ENCODE assay signal across 17 cellular contexts in genomic region chr2:161681043-161681442, GRCh38. TPM values are rescaled to one million over a fixed set of nuclear protein-coding genes. Genes with fewer than 3 reads are reported as not detected.
DNase-seq lines count a peak whose midpoint lies in the region; ATAC-seq, FAIRE-seq and TF ChIP-seq lines count a peak whose summit lies in the region.
"Had no signal": no experiment of that assay in that cellular context is flagged by ENCODE, and none has a peak within 500 bp of the region (broad histone marks: within the 10 kb centered on the region; RNA-seq: fewer than 3 reads in every experiment).

No MANE protein-coding gene starts in this region.

- H3K27me3 ChIP-seq in bronchial epithelial cell (ENCODE audit: control insufficient read depth, insufficient read depth, low read length) (no peaks in the 10 kb centered on the region), SJCRH30 (no peaks in the 10 kb centered on the region), gastrocnemius medialis (no peaks in the 10 kb centered on the region)
- H3K27me3 ChIP-seq: BE2C, thyroid gland had no signal

- H3K27ac ChIP-seq in SJCRH30 (no peak overlapping the region), gastrocnemius medialis (no peak overlapping the region)
- H3K27ac ChIP-seq: thyroid gland had no signal

- no peaks in the 10 kb centered on the region for H3K36me3 Mint-ChIP-seq in effector memory CD8-positive, alpha-beta T cell (ENCODE audit: insufficient read depth)

- H3K4me1 Mint-ChIP-seq in effector memory CD8-positive, alpha-beta T cell (ENCODE audit: low read depth in 2 of 2): peaks cover 0 to 5% of the 10 kb centered on the region in 2 donors
- H3K4me1 Mint-ChIP-seq: activated CD4-positive, alpha-beta T cell treated with anti-CD3 and anti-CD28 coated beads, Interleukin-2, amount 10 ng/mL, durations not matched to agents 7 days and 5 days had no signal

- TF ChIP-seq POLR2A in gastrocnemius medialis (IDR thresholded peaks at IDR 0.05): no peak

- FAIRE-seq in bronchial epithelial cell (lab: Jason Lieb, UNC): no peak

- TF ChIP-seq CTCF in bronchial epithelial cell (IDR thresholded peaks at IDR 0.05; ENCODE audit: insufficient read depth, low read length, severe bottlenecking): no peak
- no peak for TF ChIP-seq CTCF in gastrocnemius medialis (IDR thresholded peaks at IDR 0.05 in 4 of 5, conservative IDR thresholded peaks at IDR 0.05 in 1 of 5)

- no peak overlapping the region for H3K4me3 Mint-ChIP-seq in effector memory CD8-positive, alpha-beta T cell
- H3K4me3 Mint-ChIP-seq: activated CD4-positive, alpha-beta T cell treated with anti-CD3 and anti-CD28 coated beads, Interleukin-2, amount 10 ng/mL, durations not matched to agents 7 days and 5 days; activated T-cell treated with anti-CD3 and anti-CD28 coated beads, Interleukin-2, amount 50 U/mL, for 24 hours; dendritic cell treated with granulocyte-macrophage colony-stimulating factor and Interleukin-4, amounts not matched to agents 40 ng/mL and 50 ng/mL, for 4 days had no signal

- no peaks in the 10 kb centered on the region for H3K4me1 ChIP-seq in SJCRH30
- no peaks in the 10 kb centered on the region for H3K4me1 ChIP-seq in gastrocnemius medialis
- H3K4me1 ChIP-seq: BE2C, thyroid gland had no signal

- DNase-seq in Caki2 (ENCODE audit: low read depth) (peak; percentile 7), M059J (ENCODE audit: low read depth) (peak; percentile 49), bronchial epithelial cell (ENCODE audit: low read depth) (peak; percentile 93), kidney glomerular epithelial cell (lab: John Stamatoyannopoulos, UW) (peak; percentile 4), SIG-M5 (lab: John Stamatoyannopoulos, UW) (no peak), SJCRH30 (no peak), gastrocnemius medialis (no peak)
- no peak for DNase-seq in effector memory CD8-positive, alpha-beta T cell
- DNase-seq: activated CD4-positive, alpha-beta T cell treated with anti-CD3 and anti-CD28 coated beads, Interleukin-2, amount 10 ng/mL, durations not matched to agents 7 days and 5 days; activated T-cell treated with anti-CD3 and anti-CD28 coated beads, Interleukin-2, amount 50 U/mL, for 24 hours; BE2C; IMR-90; left cardiac atrium; NCI-H526; posterior cingulate gyrus; thyroid gland had no signal

- H3K4me3 ChIP-seq in bronchial epithelial cell (ENCODE audit: low read depth, low read length): no peak overlapping the region
- H3K4me3 ChIP-seq in SJCRH30: no peak overlapping the region
- H3K4me3 ChIP-seq in gastrocnemius medialis: no peak overlapping the region
- H3K4me3 ChIP-seq: thyroid gland had no signal

- H3K9me3 ChIP-seq in SJCRH30 (replicated peaks) (no peaks in the 10 kb centered on the region), gastrocnemius medialis (no peaks in the 10 kb centered on the region)
- H3K9me3 ChIP-seq: BE2C, thyroid gland had no signal

- H3K36me3 ChIP-seq in bronchial epithelial cell (ENCODE audit: control insufficient read depth, insufficient read depth, low read length) (no peaks in the 10 kb centered on the region), SJCRH30 (no peaks in the 10 kb centered on the region), gastrocnemius medialis (no peaks in the 10 kb centered on the region)
- H3K36me3 ChIP-seq: BE2C, thyroid gland had no signal

- H3K27me3 Mint-ChIP-seq in effector memory CD8-positive, alpha-beta T cell: no peaks in the 10 kb centered on the region
- H3K27me3 Mint-ChIP-seq: dendritic cell treated with granulocyte-macrophage colony-stimulating factor and Interleukin-4, amounts not matched to agents 40 ng/mL and 50 ng/mL, for 4 days had no signal

- intact Hi-C loops in gastrocnemius medialis (cut with DNase I; ENCODE audit: low total_unique reads): no loop called here

- no peak overlapping the region for H3K27ac Mint-ChIP-seq in effector memory CD8-positive, alpha-beta T cell
- H3K27ac Mint-ChIP-seq: activated CD4-positive, alpha-beta T cell treated with anti-CD3 and anti-CD28 coated beads, Interleukin-2, amount 10 ng/mL, durations not matched to agents 7 days and 5 days; activated T-cell treated with anti-CD3 and anti-CD28 coated beads, Interleukin-2, amount 50 U/mL, for 24 hours; dendritic cell treated with granulocyte-macrophage colony-stimulating factor and Interleukin-4, amounts not matched to agents 40 ng/mL and 50 ng/mL, for 4 days had no signal

- ATAC-seq in effector memory CD8-positive, alpha-beta T cell (replicated peaks): no peak
- ATAC-seq in gastrocnemius medialis: no peak
- ATAC-seq: left cardiac atrium had no signal

- in situ Hi-C loops in Caki2 (cut with HindIII; ENCODE audit: low pct_unique_long_range_greater_than_20kb, low sequenced_read_pairs): no loop called here
- in situ Hi-C loops in gastrocnemius medialis (cut with MboI; ENCODE audit: low sequenced_read_pairs in 4 of 4): no loop called here

- H3K9me3 Mint-ChIP-seq in effector memory CD8-positive, alpha-beta T cell: peaks cover 0 to 2% of the 10 kb centered on the region in 2 donors
- H3K9me3 Mint-ChIP-seq: activated CD4-positive, alpha-beta T cell treated with anti-CD3 and anti-CD28 coated beads, Interleukin-2, amount 10 ng/mL, durations not matched to agents 7 days and 5 days; activated T-cell treated with anti-CD3 and anti-CD28 coated beads, Interleukin-2, amount 50 U/mL, for 24 hours; dendritic cell treated with granulocyte-macrophage colony-stimulating factor and Interleukin-4, amounts not matched to agents 40 ng/mL and 50 ng/mL, for 4 days had no signal

RNA-seq across cellular contexts. Expression of gene SLC4A10, which starts 56.8 kb away (rescaled TPM):
- total RNA-seq in Caki2 (2014; rRNA removed; shearing (Covaris generic); ENCODE audit: low replicate concordance): not detected in 2 replicates
- 0.02 TPM in 1 of 2 replicates, not detected in the other for total RNA-seq in M059J (2014; rRNA removed; shearing (Covaris generic))
- total RNA-seq in bronchial epithelial cell: not detected in 2 replicates
- total RNA-seq in SJCRH30 (2014; rRNA removed; shearing (Covaris generic)): 0.05 and 0.14 TPM in 2 replicates
- not detected for total RNA-seq in gastrocnemius medialis
- total RNA-seq: IMR-90, left cardiac atrium had no signal

Comparison
In these comparisons a context has a peak if more than half of its experiments do, and no peak if none do; other contexts are left out.
1. DNase-seq: peak in Caki2 (single experiment), M059J (single experiment), bronchial epithelial cell (single experiment) and kidney glomerular epithelial cell (single experiment); none in SIG-M5 (single experiment), effector memory CD8-positive, alpha-beta T cell (0 of 3), SJCRH30 (0 of 2) and gastrocnemius medialis (0 of 2).